In genomic region chr15:96336643-96337353, GRCh38 we compare ENCODE assay signal across 8 cellular contexts. TPM values are rescaled to one million over a fixed set of nuclear protein-coding genes. Genes with fewer than 3 reads are reported as not detected.
DNase-seq lines count a peak whose midpoint lies in the region; ATAC-seq and TF ChIP-seq lines count a peak whose summit lies in the region.

No MANE protein-coding gene starts in this region.

- peak overlapping the region; percentile 98 for H3K27ac ChIP-seq in Panc1 (ENCODE audit: low read length)
- no peak overlapping the region for H3K27ac ChIP-seq in CD4-positive, alpha-beta memory T cell (ENCODE audit: low read depth, low read length)

- peak overlapping the region; percentile 56 for H3K27ac Mint-ChIP-seq in progenitor cell of endocrine pancreas
- H3K27ac Mint-ChIP-seq in CD4-positive, alpha-beta memory T cell = no peak overlapping the region

- peaks cover 41% of the 10 kb centered on the region for H3K4me1 ChIP-seq in Panc1 (ENCODE audit: control insufficient read depth, insufficient read depth, low read length)
- H3K4me1 ChIP-seq in CD4-positive, alpha-beta memory T cell (ENCODE audit: insufficient read depth, low read length) = peaks cover 3% of the 10 kb centered on the region

- peak; percentile 42 for ATAC-seq in Panc1
- ATAC-seq in GM19324 (IDR thresholded peaks at IDR 0.05; ENCODE audit: low FRiP score, unreplicated experiment) = no peak

- intact Hi-C loops in Panc1 (cut with micrococcal nuclease; ENCODE audit: unreplicated experiment) = loop anchor here (10.0 kb wide), 1 partner anchor 1662 kb away; no protein-coding TSS in a partner anchor
- intact Hi-C loops in CD4-positive, alpha-beta memory T cell (cut with micrococcal nuclease) = no loop called here

- no peaks in the 10 kb centered on the region for H3K27me3 ChIP-seq in Panc1 (ENCODE audit: control insufficient read depth, insufficient read depth, low read length)
- H3K27me3 ChIP-seq in CD4-positive, alpha-beta memory T cell (ENCODE audit: insufficient read depth, low read length) = peaks cover 11% of the 10 kb centered on the region

- peaks cover 69% of the 10 kb centered on the region for H3K4me1 Mint-ChIP-seq in progenitor cell of endocrine pancreas (ENCODE audit: low read depth)
- peaks cover 0 to 11% (median 4%) of the 10 kb centered on the region in 4 donors for H3K4me1 Mint-ChIP-seq in CD4-positive, alpha-beta memory T cell

- H3K9me3 ChIP-seq in Panc1 (ENCODE audit: control insufficient read depth, insufficient read depth, low read depth, low read length) = no peaks in the 10 kb centered on the region
- no peaks in the 10 kb centered on the region for H3K9me3 ChIP-seq in CD4-positive, alpha-beta memory T cell (ENCODE audit: control insufficient read depth in 1 of 2, low read length in 2 of 2)

- H3K9me3 Mint-ChIP-seq in progenitor cell of endocrine pancreas (ENCODE audit: low read depth) = no peaks in the 10 kb centered on the region
- peaks cover 0 to 38% (median 20%) of the 10 kb centered on the region in 8 donors for H3K9me3 Mint-ChIP-seq in CD4-positive, alpha-beta memory T cell

- no TSS peak for BruUV-seq in Panc1 (replicated peaks; lab: Mats Ljungman, UMichigan)

- H3K27me3 Mint-ChIP-seq in progenitor cell of endocrine pancreas = no peaks in the 10 kb centered on the region
- peaks cover 50% of the 10 kb centered on the region in 2 donors for H3K27me3 Mint-ChIP-seq in CD4-positive, alpha-beta memory T cell

- in situ Hi-C loops in Caki2 (cut with HindIII; ENCODE audit: low pct_unique_long_range_greater_than_20kb, low sequenced_read_pairs) (loop anchor here (25.0 kb wide), 1 partner anchor 901 kb away; no protein-coding TSS in a partner anchor), Panc1 (cut with HindIII; ENCODE audit: low pct_unique_long_range_greater_than_20kb, low sequenced_read_pairs) (no loop called here)

- H3K36me3 Mint-ChIP-seq in progenitor cell of endocrine pancreas (ENCODE audit: insufficient read depth) = peaks cover 27% of the 10 kb centered on the region
- H3K36me3 Mint-ChIP-seq in CD4-positive, alpha-beta memory T cell = peaks cover 0 to 5% of the 10 kb centered on the region in 2 donors

- TF ChIP-seq CTCF in Panc1 (IDR thresholded peaks at IDR 0.05) = no peak
- no peak for TF ChIP-seq CTCF in progenitor cell of endocrine pancreas (IDR thresholded peaks at IDR 0.05; ENCODE audit: unreplicated experiment)

- CTCF ChIA-PET in Panc1 (lab: Charles Lee) = interaction anchor here (0.6 to 2.3 kb wide), 4 partner anchors 8 to 18 kb away, joined by 3 to 11 read pairs (median 8); no protein-coding TSS in a partner anchor
- CTCF ChIA-PET in CD4-positive, alpha-beta memory T cell (lab: Charles Lee; ENCODE audit: partially characterized antibody) = no interaction called here

- DNase-seq in Caki2 (ENCODE audit: low read depth) (peak; percentile 59), Panc1 (ENCODE audit: low read depth, low spot score) (no peak), fibroblast of peridontal ligament (ENCODE audit: extremely low read depth) (peak; percentile 49), progenitor cell of endocrine pancreas (ENCODE audit: low spot score, unreplicated experiment) (no peak), AML-193 (lab: John Stamatoyannopoulos, UW) (no peak), superior temporal gyrus (ENCODE audit: extremely low spot score) (no peak)
- no peak for DNase-seq in CD4-positive, alpha-beta memory T cell

- peak overlapping the region; percentile 89 for H3K4me3 Mint-ChIP-seq in progenitor cell of endocrine pancreas (ENCODE audit: low read depth)
- H3K4me3 Mint-ChIP-seq in CD4-positive, alpha-beta memory T cell = peak overlapping the region in 2 of 8 donors; percentile 16 to 41

- POLR2A ChIA-PET in Panc1 (lab: Charles Lee) = interaction anchor here (0.5 to 0.6 kb wide), 2 partner anchors 197 to 685 kb away, joined by 3 to 4 read pairs; no protein-coding TSS in a partner anchor
- POLR2A ChIA-PET in CD4-positive, alpha-beta memory T cell (lab: Charles Lee; ENCODE audit: partially characterized antibody) = no interaction called here

- H3K4me3 ChIP-seq in Panc1 (ENCODE audit: low read depth in 2 of 2, low read length in 2 of 2) = peak overlapping the region; percentile 63 to 97
- no peak overlapping the region for H3K4me3 ChIP-seq in CD4-positive, alpha-beta memory T cell (ENCODE audit: low read length in 2 of 2)

- H3K36me3 ChIP-seq in Panc1 (ENCODE audit: control insufficient read depth, insufficient read depth, low read length) = peaks cover 18% of the 10 kb centered on the region
- no peaks in the 10 kb centered on the region for H3K36me3 ChIP-seq in CD4-positive, alpha-beta memory T cell (ENCODE audit: insufficient read depth, low read length)

RNA-seq across cellular contexts. Expression of gene NR2F2, which starts 6.3 kb away (rescaled TPM):
- 7.0 and 16.0 TPM in 2 replicates for total RNA-seq in Caki2 (2014; rRNA removed; shearing (Covaris generic); ENCODE audit: low replicate concordance)
- 53.7 TPM for total RNA-seq in Panc1 (2021; ENCODE audit: unreplicated experiment)
- 108 TPM for polyA plus RNA-seq in Panc1 (2012; ENCODE audit: insufficient read length)
- 40.3 and 48.6 TPM in 2 replicates for total RNA-seq in progenitor cell of endocrine pancreas
- not detected for total RNA-seq in CD4-positive, alpha-beta memory T cell
- not detected for polyA plus RNA-seq in CD4-positive, alpha-beta memory T cell

Comparison
In these comparisons a context has a peak if more than half of its experiments do, and no peak if none do; other contexts are left out.
1. DNase-seq: peak in Caki2 (single experiment) and fibroblast of peridontal ligament (single experiment); none in Panc1 (single experiment), progenitor cell of endocrine pancreas (single experiment), AML-193 (0 of 2), CD4-positive, alpha-beta memory T cell (0 of 5) and superior temporal gyrus (single experiment).
2. H3K4me3 ChIP-seq: peak in Panc1 (2 of 2); none in CD4-positive, alpha-beta memory T cell (0 of 2).